Comparison of ENCODE assay signal across 25 cellular contexts in genomic region chr14:50985816-50986396, GRCh38. TPM values are rescaled to one million over a fixed set of nuclear protein-coding genes. Genes with fewer than 3 reads are reported as not detected.
DNase-seq lines count a peak whose midpoint lies in the region; ATAC-seq and TF ChIP-seq lines count a peak whose summit lies in the region.
"Had no signal": no experiment of that assay in that cellular context is flagged by ENCODE, and none has a peak within 500 bp of the region (broad histone marks: within the 10 kb centered on the region; RNA-seq: fewer than 3 reads in every experiment).

No MANE protein-coding gene starts in this region.

- no peak overlapping the region for H2BK120ac ChIP-seq in mesendoderm (ENCODE audit: low read depth, low read length)

- no peak overlapping the region for H3K9ac ChIP-seq in endodermal cell (ENCODE audit: extremely low read depth, low read length, poor library complexity, severe bottlenecking)
- no peak overlapping the region for H3K9ac ChIP-seq in mesendoderm (ENCODE audit: low read length)

- peaks cover 6% of the 10 kb centered on the region for H3K4me1 Mint-ChIP-seq in endodermal cell
- H3K4me1 Mint-ChIP-seq in Calu3 (ENCODE audit: low read depth, unreplicated experiment): no peaks in the 10 kb centered on the region
- H3K4me1 Mint-ChIP-seq: activated CD4-positive, alpha-beta T cell treated with anti-CD3 and anti-CD28 coated beads, Interleukin-2, amount 10 ng/mL, durations not matched to agents 24 days and 14 days had no signal

- no peak overlapping the region for H3K4me2 ChIP-seq in mesendoderm (ENCODE audit: low read length)

- no peak overlapping the region for H3K4me3 ChIP-seq in endodermal cell (ENCODE audit: low read length)
- no peak overlapping the region for H3K4me3 ChIP-seq in mesendoderm (ENCODE audit: low read length)
- H3K4me3 ChIP-seq in testis: no peak overlapping the region
- H3K4me3 ChIP-seq: adrenal gland, cardiac muscle cell, upper lobe of left lung had no signal

- H3K4ac ChIP-seq in mesendoderm (ENCODE audit: low read depth, low read length): no peak overlapping the region

- H3K4me1 ChIP-seq in endodermal cell (ENCODE audit: control insufficient read depth, insufficient read depth, low read length) (no peaks in the 10 kb centered on the region), mesendoderm (ENCODE audit: control insufficient read depth, low read depth, low read length) (peaks cover 5% of the 10 kb centered on the region), testis (no peaks in the 10 kb centered on the region)
- H3K4me1 ChIP-seq: adrenal gland, upper lobe of left lung had no signal

- H3K4me3 Mint-ChIP-seq in endodermal cell (no peak overlapping the region), Calu3 (ENCODE audit: low read depth, unreplicated experiment) (no peak overlapping the region)
- H3K4me3 Mint-ChIP-seq: activated CD4-positive, alpha-beta T cell treated with anti-CD3 and anti-CD28 coated beads, Interleukin-2, amount 10 ng/mL, durations not matched to agents 24 days and 14 days; activated T-cell treated with anti-CD3 and anti-CD28 coated beads, Interleukin-2, amount 50 U/mL, for 4 hours; dendritic cell treated with granulocyte-macrophage colony-stimulating factor and Interleukin-4, amounts not matched to agents 40 ng/mL and 50 ng/mL, for 4 days; T-helper 2 cell treated with Interferon-gamma antibody and Interleukin-4, amounts not matched to agents 5 μg/mL and 100 μg/mL, for 36 hours had no signal

- H3K79me1 ChIP-seq in mesendoderm (ENCODE audit: low read length): no peaks in the 10 kb centered on the region

- no peak overlapping the region for H3K23ac ChIP-seq in mesendoderm (ENCODE audit: low read length)

- H3K27me3 Mint-ChIP-seq in endodermal cell (ENCODE audit: insufficient read depth) (peaks cover 9% of the 10 kb centered on the region), Calu3 (ENCODE audit: unreplicated experiment) (no peaks in the 10 kb centered on the region)
- H3K27me3 Mint-ChIP-seq: dendritic cell treated with granulocyte-macrophage colony-stimulating factor and Interleukin-4, amounts not matched to agents 40 ng/mL and 50 ng/mL, for 4 days had no signal

- H3K27ac Mint-ChIP-seq in endodermal cell: no peak overlapping the region
- no peak overlapping the region for H3K27ac Mint-ChIP-seq in Calu3 (ENCODE audit: unreplicated experiment)
- H3K27ac Mint-ChIP-seq: activated CD4-positive, alpha-beta T cell treated with anti-CD3 and anti-CD28 coated beads, Interleukin-2, amount 10 ng/mL, durations not matched to agents 24 days and 14 days; dendritic cell treated with granulocyte-macrophage colony-stimulating factor and Interleukin-4, amounts not matched to agents 40 ng/mL and 50 ng/mL, for 4 days; progenitor cell of endocrine pancreas; T-helper 2 cell treated with Interferon-gamma antibody and Interleukin-4, amounts not matched to agents 5 μg/mL and 100 μg/mL, for 36 hours had no signal

- H4K8ac ChIP-seq in mesendoderm (ENCODE audit: low read depth, low read length): no peak overlapping the region

- intact Hi-C loops in Calu3 (cut with micrococcal nuclease; ENCODE audit: unreplicated experiment): no loop called here
- intact Hi-C loops in testis (cut with DNase I; ENCODE audit: low total_unique reads): no loop called here

- no peak overlapping the region for H4K5ac ChIP-seq in mesendoderm (ENCODE audit: low read length)

- 51 to 60% methylated on average over 7 to 14 of the region's 15 CpGs for WGBS in endodermal cell (ENCODE audit: insufficient coverage in 1 of 2, insufficient read length in 1 of 2), 2 experiments
- WGBS in mesendoderm (ENCODE audit: extremely low coverage, insufficient coverage, low lambda C conversion rate): no CpG with 5 or more reads among the region's 15 CpGs
- 51 to 54% methylated on average over 15 of the region's 15 CpGs for WGBS in testis, 2 donors

- no peak overlapping the region for H3K56ac ChIP-seq in mesendoderm (ENCODE audit: low read length)

- TF ChIP-seq POLR2A in testis (IDR thresholded peaks at IDR 0.05): no peak

- CTCF ChIA-PET in Calu3 (lab: Charles Lee): no interaction called here

- peak overlapping the region; percentile 85 for H3K27ac ChIP-seq in angular gyrus (ENCODE audit: low read depth, low read length)
- H3K27ac ChIP-seq in endodermal cell (ENCODE audit: low read depth, low read length): peak overlapping the region; percentile 3
- H3K27ac ChIP-seq in mesendoderm (ENCODE audit: low read depth, low read length): no peak overlapping the region
- no peak overlapping the region for H3K27ac ChIP-seq in testis
- H3K27ac ChIP-seq: adrenal gland, cardiac muscle cell, upper lobe of left lung, VCaP had no signal

- no peak overlapping the region for H2BK5ac ChIP-seq in mesendoderm (ENCODE audit: low read length)

- H3K36me3 ChIP-seq in endodermal cell (ENCODE audit: control insufficient read depth, insufficient read depth, low read length) (no peaks in the 10 kb centered on the region), mesendoderm (ENCODE audit: control insufficient read depth, insufficient read depth, low read length) (no peaks in the 10 kb centered on the region), testis (ENCODE audit: low read depth, missing control alignments) (no peaks in the 10 kb centered on the region)
- H3K36me3 ChIP-seq: adrenal gland, cardiac muscle cell, upper lobe of left lung had no signal

- no peak for ATAC-seq in HG02885 (IDR thresholded peaks at IDR 0.05; ENCODE audit: poor library complexity, unreplicated experiment)
- ATAC-seq: activated T-cell treated with anti-CD3 and anti-CD28 coated beads, Interleukin-2, amount 50 U/mL, for 4 hours had no signal

- H3K36me3 Mint-ChIP-seq in endodermal cell (ENCODE audit: low read depth): no peaks in the 10 kb centered on the region
- H3K36me3 Mint-ChIP-seq in Calu3 (ENCODE audit: insufficient read depth, unreplicated experiment): no peaks in the 10 kb centered on the region

- H3K9me3 Mint-ChIP-seq in endodermal cell: no peaks in the 10 kb centered on the region
- H3K9me3 Mint-ChIP-seq in Calu3 (ENCODE audit: low read depth, unreplicated experiment): no peaks in the 10 kb centered on the region
- H3K9me3 Mint-ChIP-seq: activated CD4-positive, alpha-beta T cell treated with anti-CD3 and anti-CD28 coated beads, Interleukin-2, amount 10 ng/mL, durations not matched to agents 24 days and 14 days; activated T-cell treated with anti-CD3 and anti-CD28 coated beads, Interleukin-2, amount 50 U/mL, for 4 hours; dendritic cell treated with granulocyte-macrophage colony-stimulating factor and Interleukin-4, amounts not matched to agents 40 ng/mL and 50 ng/mL, for 4 days; T-helper 2 cell treated with Interferon-gamma antibody and Interleukin-4, amounts not matched to agents 5 μg/mL and 100 μg/mL, for 36 hours had no signal

- no TSS peak for BruUV-seq in Calu3 (replicated peaks; lab: Mats Ljungman, UMichigan)

- no peak for TF ChIP-seq CTCF in endodermal cell (conservative IDR thresholded peaks at IDR 0.05)
- TF ChIP-seq CTCF in Calu3 (IDR thresholded peaks at IDR 0.05; ENCODE audit: unreplicated experiment): no peak
- no peak for TF ChIP-seq CTCF in testis (IDR thresholded peaks at IDR 0.05)

- no peaks in the 10 kb centered on the region for H3K27me3 ChIP-seq in endodermal cell (ENCODE audit: control insufficient read depth, insufficient read depth, low read length, poor library complexity, severe bottlenecking)
- no peaks in the 10 kb centered on the region for H3K27me3 ChIP-seq in mesendoderm (ENCODE audit: insufficient read depth, low read length, poor library complexity)
- no peaks in the 10 kb centered on the region for H3K27me3 ChIP-seq in testis
- H3K27me3 ChIP-seq: adrenal gland, cardiac muscle cell, upper lobe of left lung had no signal

- no peak overlapping the region for H2AK5ac ChIP-seq in mesendoderm (ENCODE audit: low read length)

- H3K18ac ChIP-seq in mesendoderm (ENCODE audit: low read length): no peak overlapping the region

- H2BK15ac ChIP-seq in mesendoderm (replicated peaks; ENCODE audit: low read depth): no peak overlapping the region

- peak; percentile 49 for DNase-seq in ELF-1 (ENCODE audit: low read depth, low spot score)
- DNase-seq in endodermal cell: peak; percentile 55
- DNase-seq in mesendoderm: peak; percentile 39
- no peak for DNase-seq in Calu3
- no peak for DNase-seq in NCI-H748 (lab: John Stamatoyannopoulos, UW; ENCODE audit: unreplicated experiment)
- DNase-seq in testis: no peak
- DNase-seq: activated CD4-positive, alpha-beta T cell treated with anti-CD3 and anti-CD28 coated beads, Interleukin-2, amount 10 ng/mL, durations not matched to agents 24 days and 14 days; activated naive CD4-positive, alpha-beta T cell; activated T-cell treated with anti-CD3 and anti-CD28 coated beads, Interleukin-2, amount 50 U/mL, for 4 hours; adrenal gland; AML-193; IMR-90; NCI-H1092 treated with DMSO at 0.1 percent for 48 hours; NCI-H187 treated with DMSO at 0.1 percent for 48 hours; NCI-H69; stimulated activated CD8-positive, alpha-beta memory T cell treated with anti-CD3 and anti-CD28 coated beads, Interleukin-4, amount 100 ng/mL, for 48 hours had no signal

- H3K79me2 ChIP-seq in mesendoderm (ENCODE audit: control insufficient read depth, insufficient read depth, low read length): no peaks in the 10 kb centered on the region

- H3K9me3 ChIP-seq in endodermal cell (ENCODE audit: control insufficient read depth, low read length) (no peaks in the 10 kb centered on the region), testis (no peaks in the 10 kb centered on the region)
- H3K9me3 ChIP-seq: adrenal gland, upper lobe of left lung had no signal

RNA-seq across cellular contexts. Expression of gene PYGL, which starts 41.6 kb away (rescaled TPM):
- total RNA-seq in endodermal cell (10 to 100 TPM; 38.1 to 41.5 TPM), Calu3 (2022) (39.5 and 41.2 TPM in 2 replicates), testis (10 to 100 TPM; 14.3 to 16.5 TPM)
- polyA plus RNA-seq in endodermal cell (2013, experiment 1 of 2): 25.3 TPM
- 24.2 TPM for polyA plus RNA-seq in endodermal cell (2013, experiment 2 of 2)
- 34.0 TPM for polyA plus RNA-seq in mesendoderm (2013, experiment 1 of 2)
- polyA plus RNA-seq in mesendoderm (2013, experiment 2 of 2): 34.9 TPM
- 12.7 TPM for polyA plus RNA-seq in testis (ENCODE audit: insufficient read depth, low read depth, low replicate concordance)
- polyA plus RNA-seq: neural cell had no signal

Comparison
In these comparisons a context has a peak if more than half of its experiments do, and no peak if none do; other contexts are left out.
1. DNase-seq: peak in ELF-1 (single experiment), endodermal cell (single experiment) and mesendoderm (single experiment); none in Calu3 (single experiment), NCI-H748 (single experiment) and testis (single experiment).
2. H3K27ac ChIP-seq: peak in angular gyrus (single experiment) and endodermal cell (single experiment); none in mesendoderm (single experiment) and testis (0 of 2).